Comparison of ENCODE assay signal across 8 cellular contexts in genomic region chr11:6926208-6927029, GRCh38. TPM values are rescaled to one million over a fixed set of nuclear protein-coding genes. Genes with fewer than 3 reads are reported as not detected.
DNase-seq lines count a peak whose midpoint lies in the region; ATAC-seq and TF ChIP-seq lines count a peak whose summit lies in the region.

ZNF215 (plus strand) TSS chr11:6926426; CDS start chr11:6932273, 5,847 bp downstream.

- peak within 1 kb of the TSS; percentile 47 to 49 for H3K4me3 ChIP-seq in vagina

- no peaks in the 10 kb centered on the region for H3K36me3 ChIP-seq in vagina

- intact Hi-C loops in vagina (cut with DNase I), result no loop called here

- no peak within 1 kb of the TSS for H3K27ac Mint-ChIP-seq in activated naive CD4-positive, alpha-beta T cell treated with anti-CD3 and anti-CD28 coated beads, Interleukin-2, amount 10 ng/mL, durations not matched to agents 7 days and 5 days
- H3K27ac Mint-ChIP-seq in glutamatergic neuron (ENCODE audit: unreplicated experiment), result peak within 1 kb of the TSS; percentile 74

- H3K27me3 Mint-ChIP-seq in activated naive CD4-positive, alpha-beta T cell treated with anti-CD3 and anti-CD28 coated beads, Interleukin-2, amount 10 ng/mL, durations not matched to agents 7 days and 5 days, result peaks cover 31% of the 10 kb centered on the region
- peaks cover 3% of the 10 kb centered on the region for H3K27me3 Mint-ChIP-seq in glutamatergic neuron (ENCODE audit: unreplicated experiment)

- H3K9me3 Mint-ChIP-seq in activated naive CD4-positive, alpha-beta T cell treated with anti-CD3 and anti-CD28 coated beads, Interleukin-2, amount 10 ng/mL, durations not matched to agents 7 days and 5 days, result no peaks in the 10 kb centered on the region
- H3K9me3 Mint-ChIP-seq in glutamatergic neuron (ENCODE audit: unreplicated experiment), result peaks cover 5% of the 10 kb centered on the region

- H3K27ac ChIP-seq in vagina, result peak within 1 kb of the TSS; percentile 45

- peak within 1 kb of the TSS; percentile 76 for H3K4me3 Mint-ChIP-seq in activated naive CD4-positive, alpha-beta T cell treated with anti-CD3 and anti-CD28 coated beads, Interleukin-2, amount 10 ng/mL, durations not matched to agents 7 days and 5 days
- peak within 1 kb of the TSS; percentile 97 for H3K4me3 Mint-ChIP-seq in glutamatergic neuron (ENCODE audit: unreplicated experiment)

- no peaks in the 10 kb centered on the region for H3K36me3 Mint-ChIP-seq in activated naive CD4-positive, alpha-beta T cell treated with anti-CD3 and anti-CD28 coated beads, Interleukin-2, amount 10 ng/mL, durations not matched to agents 7 days and 5 days
- no peaks in the 10 kb centered on the region for H3K36me3 Mint-ChIP-seq in glutamatergic neuron (ENCODE audit: unreplicated experiment)

- CTCF ChIA-PET in activated naive CD4-positive, alpha-beta T cell treated with anti-CD3 and anti-CD28 coated beads, Interleukin-2, amount 10 ng/mL, durations not matched to agents 7 days and 5 days (lab: Charles Lee), result interaction anchor here (0.8 to 0.9 kb wide), 2 partner anchors 8 to 189 kb away, joined by 3 read pairs; no protein-coding TSS in a partner anchor

- DNase-seq in AG20443 (ENCODE audit: low spot score) (peak; percentile 92), NCI-H526 treated with DMSO at 0.1 percent for 48 hours (lab: John Stamatoyannopoulos, UW) (peak; percentile 75), glutamatergic neuron (peak; percentile 87), occipital lobe (lab: John Stamatoyannopoulos, UW) (peak; percentile 67), vagina (ENCODE audit: extremely low spot score in 2 of 2) (no peak)
- DNase-seq in activated naive CD4-positive, alpha-beta T cell treated with anti-CD3 and anti-CD28 coated beads, Interleukin-2, amount 10 ng/mL, durations not matched to agents 7 days and 5 days, result peak; percentile 58

- no peaks in the 10 kb centered on the region for H3K27me3 ChIP-seq in vagina

- H3K4me1 Mint-ChIP-seq in activated naive CD4-positive, alpha-beta T cell treated with anti-CD3 and anti-CD28 coated beads, Interleukin-2, amount 10 ng/mL, durations not matched to agents 7 days and 5 days, result peaks cover 18% of the 10 kb centered on the region
- peaks cover 23% of the 10 kb centered on the region for H3K4me1 Mint-ChIP-seq in glutamatergic neuron (ENCODE audit: low read depth, unreplicated experiment)

- peak; percentile 48 for ATAC-seq in GM18873 (IDR thresholded peaks at IDR 0.05; ENCODE audit: low FRiP score, unreplicated experiment)
- ATAC-seq in HG03064 (IDR thresholded peaks at IDR 0.05; ENCODE audit: low read depth, unreplicated experiment), result peak; percentile 66

- TF ChIP-seq CTCF in glutamatergic neuron (IDR thresholded peaks at IDR 0.05; ENCODE audit: partially characterized antibody, unreplicated experiment) (no peak), vagina (IDR thresholded peaks at IDR 0.05) (no peak)

- H3K4me1 ChIP-seq in vagina, result peaks cover 11% of the 10 kb centered on the region

- no peaks in the 10 kb centered on the region for H3K9me3 ChIP-seq in vagina

- TF ChIP-seq POLR2A in vagina (IDR thresholded peaks at IDR 0.05), result no peak

RNA-seq across cellular contexts. Expression of gene ZNF215, which starts in this region (rescaled TPM):
- total RNA-seq in glutamatergic neuron (ENCODE audit: unreplicated experiment) (7.0 TPM), occipital lobe (5.6 TPM), vagina (2.0 TPM)

Comparison
In these comparisons a context has a peak if more than half of its experiments do, and no peak if none do; other contexts are left out.
1. DNase-seq: peak in AG20443 (single experiment), NCI-H526 treated with DMSO at 0.1 percent for 48 hours (single experiment), activated naive CD4-positive, alpha-beta T cell treated with anti-CD3 and anti-CD28 coated beads, Interleukin-2, amount 10 ng/mL, durations not matched to agents 7 days and 5 days (single experiment), glutamatergic neuron (single experiment) and occipital lobe (single experiment); none in vagina (0 of 2).